In genomic region chr3:46979958-46980497, GRCh38 we compare ENCODE assay signal across 8 cellular contexts. TPM values are rescaled to one million over a fixed set of nuclear protein-coding genes. Genes with fewer than 3 reads are reported as not detected.
DNase-seq lines count a peak whose midpoint lies in the region; ATAC-seq and TF ChIP-seq lines count a peak whose summit lies in the region.

No MANE protein-coding gene starts in this region.

- H3K9me3 Mint-ChIP-seq in progenitor cell of endocrine pancreas (ENCODE audit: low read depth): no peaks in the 10 kb centered on the region

- H3K9me3 ChIP-seq in SK-N-MC (ENCODE audit: low read depth, low read length): no peaks in the 10 kb centered on the region

- peaks cover 2% of the 10 kb centered on the region for H3K36me3 ChIP-seq in GM06990 (ENCODE audit: control insufficient read depth, insufficient read depth, low read length)
- H3K36me3 ChIP-seq in SK-N-MC (ENCODE audit: insufficient read depth, low read length): no peaks in the 10 kb centered on the region

- peaks cover 47% of the 10 kb centered on the region for H3K4me1 Mint-ChIP-seq in progenitor cell of endocrine pancreas (ENCODE audit: low read depth)

- DNase-seq in GM06990 (ENCODE audit: extremely low read depth, insufficient read length) (no peak), SK-N-MC (ENCODE audit: low read depth, low spot score) (no peak), fibroblast of villous mesenchyme (ENCODE audit: low read depth) (no peak), progenitor cell of endocrine pancreas (ENCODE audit: low spot score, unreplicated experiment) (no peak), mucosa of gallbladder (ENCODE audit: low spot score) (no peak), GDM1 (lab: John Stamatoyannopoulos, UW) (no peak), activated gamma-delta T cell (lab: John Stamatoyannopoulos, UW) (no peak)

- H3K4me3 ChIP-seq in GM06990 (replicated peaks; ENCODE audit: low read depth, low read length): peak overlapping the region; percentile 94
- peak overlapping the region; percentile 75 for H3K4me3 ChIP-seq in SK-N-MC
- peak overlapping the region; percentile 70 for H3K4me3 ChIP-seq in fibroblast of villous mesenchyme (ENCODE audit: low read depth, low read length)

- peak; percentile 7 for ATAC-seq in HG02588 (IDR thresholded peaks at IDR 0.05; ENCODE audit: unreplicated experiment)

- H3K27ac ChIP-seq in SK-N-MC: no peak overlapping the region

- peak overlapping the region; percentile 53 for H3K9ac ChIP-seq in SK-N-MC (ENCODE audit: insufficient read length)

- no peaks in the 10 kb centered on the region for H3K27me3 Mint-ChIP-seq in progenitor cell of endocrine pancreas

- peak overlapping the region; percentile 84 for H3K4me3 Mint-ChIP-seq in progenitor cell of endocrine pancreas (ENCODE audit: low read depth)

- H3K27me3 ChIP-seq in GM06990 (replicated peaks; ENCODE audit: control insufficient read depth, insufficient read depth, low read length): no peaks in the 10 kb centered on the region

- H3K27ac Mint-ChIP-seq in progenitor cell of endocrine pancreas: peak overlapping the region; percentile 59

- peaks cover 3% of the 10 kb centered on the region for H3K36me3 Mint-ChIP-seq in progenitor cell of endocrine pancreas (ENCODE audit: insufficient read depth)

- TF ChIP-seq CTCF in GM06990 (IDR thresholded peaks at IDR 0.05; ENCODE audit: insufficient read depth, low read length, poor library complexity, severe bottlenecking) (no peak), fibroblast of villous mesenchyme (IDR thresholded peaks at IDR 0.05; ENCODE audit: insufficient read depth, low read depth, low read length) (no peak), progenitor cell of endocrine pancreas (IDR thresholded peaks at IDR 0.05; ENCODE audit: unreplicated experiment) (no peak)

RNA-seq across cellular contexts. Expression of gene NBEAL2, which starts 0.6 kb away (rescaled TPM):
- 3.5 and 5.5 TPM in 2 replicates for total RNA-seq in fibroblast of villous mesenchyme
- total RNA-seq in progenitor cell of endocrine pancreas: 292 and 320 TPM in 2 replicates
- total RNA-seq in mucosa of gallbladder: 150 TPM

RNA-seq across cellular contexts. Expression of gene CCDC12, which starts 3.5 kb away (rescaled TPM):
- 18.6 and 25.4 TPM in 2 replicates for total RNA-seq in fibroblast of villous mesenchyme
- total RNA-seq in progenitor cell of endocrine pancreas: 62.3 and 64.3 TPM in 2 replicates
- 50.0 TPM for total RNA-seq in mucosa of gallbladder

Comparison
In these comparisons a context has a peak if more than half of its experiments do, and no peak if none do; other contexts are left out.
1. RNA of gene NBEAL2, which starts 0.6 kb away (total RNA-seq): 292 to 320 TPM in progenitor cell of endocrine pancreas and 150 TPM in mucosa of gallbladder (single experiment); 3.5 to 5.5 TPM in fibroblast of villous mesenchyme; every median in the first group is over 10 times any median in the second.
2. Peak in every context shown above with its lines, with median percentiles within 50 percentile points of each other: H3K4me3 ChIP-seq.